ENCODE assay signal across 8 cellular contexts in genomic region chr22:41940853-41941765, GRCh38. TPM values are rescaled to one million over a fixed set of nuclear protein-coding genes. Genes with fewer than 3 reads are reported as not detected.
DNase-seq lines count a peak whose midpoint lies in the region; ATAC-seq, FAIRE-seq and TF ChIP-seq lines count a peak whose summit lies in the region.

No MANE protein-coding gene starts in this region.

- peaks cover 6% of the 10 kb centered on the region for H3K79me2 ChIP-seq in keratinocyte (ENCODE audit: control insufficient read depth, insufficient read depth, low read length)

- peak overlapping the region; percentile 57 for H2AFZ ChIP-seq in keratinocyte (ENCODE audit: control insufficient read depth, low read length)

- no peaks in the 10 kb centered on the region for H3K27me3 Mint-ChIP-seq in MCF 10A (ENCODE audit: insufficient read depth, unreplicated experiment)

- ATAC-seq in HG03039 (IDR thresholded peaks at IDR 0.05; ENCODE audit: unreplicated experiment) = no peak

- BruUV-seq in MCF 10A (replicated peaks; lab: Mats Ljungman, UMichigan) = no TSS peak

- peak overlapping the region; percentile 40 for H3K9ac ChIP-seq in keratinocyte (ENCODE audit: control insufficient read depth, extremely low read depth, insufficient read depth, low read length)

- H3K9me3 ChIP-seq in keratinocyte (ENCODE audit: control insufficient read depth, low read depth, low read length) = no peaks in the 10 kb centered on the region

- no peak overlapping the region for H3K4me3 ChIP-seq in keratinocyte (ENCODE audit: control insufficient read depth in 2 of 3, extremely low read depth in 1 of 3, insufficient read depth in 2 of 3, low read depth in 1 of 3, low read length in 3 of 3)

- no peaks in the 10 kb centered on the region for H3K9me3 Mint-ChIP-seq in MCF 10A (ENCODE audit: unreplicated experiment)

- H3K4me3 Mint-ChIP-seq in MCF 10A (ENCODE audit: unreplicated experiment) = peak overlapping the region; percentile 7

- POLR2A ChIA-PET in MCF 10A (lab: Yijun Ruan, JAX) = interaction anchor here (0.8 to 1.5 kb wide), 6 partner anchors 82 to 274 kb away, joined by 3 to 6 read pairs (median 4); partner anchors contain the start of genes NAGA and SNU13

- DNase-seq in D341Med (ENCODE audit: low spot score) (peak; percentile 89), H54 (ENCODE audit: insufficient read length, low spot score) (peak; percentile 55), NCI-H1930 (lab: John Stamatoyannopoulos, UW) (peak; percentile 37 to 38), MCF 10A (ENCODE audit: unreplicated experiment) (peak; percentile 78), keratinocyte (ENCODE audit: low read depth, low spot score) (peak; percentile 70)
- DNase-seq in stimulated activated CD4-positive, alpha-beta T cell treated with anti-CD3 and anti-CD28 coated beads, Interleukin-12 subunit alpha, Interleukin-12 subunit beta, amount 100 ng/mL, for 4 hours = peak; percentile 81

- H3K27me3 ChIP-seq in keratinocyte (ENCODE audit: control insufficient read depth, extremely low read depth, insufficient read depth, low read length) = no peaks in the 10 kb centered on the region

- H4K20me1 ChIP-seq in keratinocyte (ENCODE audit: control insufficient read depth, extremely low read depth, insufficient read depth, low read length) = no peaks in the 10 kb centered on the region

- H3K4me1 ChIP-seq in keratinocyte (ENCODE audit: control insufficient read depth, extremely low read depth, insufficient read depth, low read length) = peaks cover 20% of the 10 kb centered on the region

- no peak for TF ChIP-seq POLR2A in H54 (IDR thresholded peaks at IDR 0.05; ENCODE audit: low read depth, low read length)

- intact Hi-C loops in MCF 10A (cut with micrococcal nuclease) = loop anchor here (1.0 to 10.0 kb wide), 4 partner anchors 119 to 396 kb away; partner anchors contain the start of gene POLR3H

- no peak overlapping the region for H3K4me2 ChIP-seq in keratinocyte (ENCODE audit: control insufficient read depth, extremely low read depth, insufficient read depth, low read depth, low read length)

- peak overlapping the region; percentile 91 for H3K27ac Mint-ChIP-seq in MCF 10A (ENCODE audit: low read depth, unreplicated experiment)

- CTCF ChIA-PET in MCF 10A (lab: Yijun Ruan, JAX) = interaction anchor here (0.6 to 4.9 kb wide), 29 partner anchors 9 to 425 kb away, joined by 3 to 50 read pairs (median 4); partner anchors contain the start of genes MEI1 and SREBF2

- peaks cover 25% of the 10 kb centered on the region for H3K36me3 Mint-ChIP-seq in MCF 10A (ENCODE audit: insufficient read depth, unreplicated experiment)

- H3K4me1 Mint-ChIP-seq in MCF 10A (ENCODE audit: insufficient read depth, unreplicated experiment) = peaks cover 24% of the 10 kb centered on the region

- dilution Hi-C loops in keratinocyte (cut with MboI; ENCODE audit: extremely low pct_ligation_motif_present, low sequenced_read_pairs) = no loop called here

- H3K36me3 ChIP-seq in keratinocyte (ENCODE audit: control insufficient read depth in 2 of 2, extremely low read depth in 1 of 2, insufficient read depth in 2 of 2, low read length in 2 of 2) = peaks cover 0 to 16% of the 10 kb centered on the region in 2 experiments

- no peaks in the 10 kb centered on the region for H3K9me1 ChIP-seq in keratinocyte (ENCODE audit: control insufficient read depth, extremely low read depth, insufficient read depth, low read length)

- peak overlapping the region; percentile 29 for H3K27ac ChIP-seq in VCaP
- peak overlapping the region; percentile 44 for H3K27ac ChIP-seq in keratinocyte (ENCODE audit: control insufficient read depth, insufficient read depth, low read length)

- FAIRE-seq in H54 (lab: Jason Lieb, UNC) (peak; percentile 80), keratinocyte (lab: Jason Lieb, UNC) (peak; percentile 85)

- TF ChIP-seq CTCF in VCaP (conservative IDR thresholded peaks at IDR 0.05) = peak; percentile 91
- TF ChIP-seq CTCF in MCF 10A (IDR thresholded peaks at IDR 0.05; ENCODE audit: unreplicated experiment) = peak; percentile 95
- peak; percentile 87 to 98 (median 90) for TF ChIP-seq CTCF in keratinocyte (optimal IDR thresholded peaks at IDR 0.05 in 1 of 3, IDR thresholded peaks at IDR 0.05 in 1 of 3, conservative IDR thresholded peaks at IDR 0.05 in 1 of 3; ENCODE audit: extremely low read depth in 1 of 3, insufficient read depth in 2 of 3, low read length in 3 of 3)

RNA-seq across cellular contexts. Expression of gene CENPM, which starts 5.8 kb away (rescaled TPM):
- total RNA-seq in MCF 10A (2022) = 9.1 and 21.1 TPM in 2 replicates
- polyA plus RNA-seq in keratinocyte = 1.3 to 10.1 TPM (median 4.8 TPM) in 3 replicates
- not detected for polyA plus RNA-seq in keratinocyte (2011; ENCODE audit: low read depth)
- 1.5 and 2.8 TPM in 2 replicates for polyA plus RNA-seq in keratinocyte (2011; cell fraction: cytosol; rRNA removed)
- 1.4 and 2.3 TPM in 2 replicates for polyA plus RNA-seq in keratinocyte (2011; cell fraction: nucleus; rRNA removed)
- polyA plus RNA-seq in keratinocyte (2012; ENCODE audit: low replicate concordance) = 1.5 and 10.6 TPM in 2 replicates
- polyA minus RNA-seq in keratinocyte = 3.2 to 11.0 TPM (median 4.6 TPM) in 3 replicates
- 3.6 TPM for polyA minus RNA-seq in keratinocyte (2011; cell fraction: cytosol; rRNA and poly(A)+ RNA removed)
- polyA minus RNA-seq in keratinocyte (2011; cell fraction: nucleus; rRNA and poly(A)+ RNA removed) = 1.2 and 1.7 TPM in 2 replicates

RNA-seq across cellular contexts. Expression of gene TNFRSF13C, which starts 14.5 kb away (rescaled TPM):
- 0.12 TPM in 2 replicates for total RNA-seq in MCF 10A (2022)
- 0.03 to 0.08 TPM (median 0.06 TPM) in 3 replicates for polyA plus RNA-seq in keratinocyte
- polyA plus RNA-seq in keratinocyte (2011; ENCODE audit: low read depth) = 0.21 TPM
- polyA plus RNA-seq in keratinocyte (2011; cell fraction: cytosol; rRNA removed) = 0.05 and 0.06 TPM in 2 replicates
- polyA plus RNA-seq in keratinocyte (2011; cell fraction: nucleus; rRNA removed) = 0.25 and 0.35 TPM in 2 replicates
- 0.14 and 0.42 TPM in 2 replicates for polyA plus RNA-seq in keratinocyte (2012; ENCODE audit: low replicate concordance)
- 0.03 to 0.33 TPM (median 0.22 TPM) in 3 replicates for polyA minus RNA-seq in keratinocyte
- polyA minus RNA-seq in keratinocyte (2011; cell fraction: cytosol; rRNA and poly(A)+ RNA removed) = not detected
- polyA minus RNA-seq in keratinocyte (2011; cell fraction: nucleus; rRNA and poly(A)+ RNA removed) = 0.31 TPM in 1 of 2 replicates, not detected in the other

RNA-seq across cellular contexts. Expression of gene SHISA8, which starts 26.2 kb away (rescaled TPM):
- total RNA-seq in MCF 10A (2022) = not detected in 2 replicates
- not detected in 3 replicates for polyA plus RNA-seq in keratinocyte
- polyA plus RNA-seq in keratinocyte (2011; ENCODE audit: low read depth) = not detected
- polyA plus RNA-seq in keratinocyte (2011; cell fraction: cytosol; rRNA removed) = not detected in 2 replicates
- polyA plus RNA-seq in keratinocyte (2011; cell fraction: nucleus; rRNA removed) = not detected in 2 replicates
- polyA plus RNA-seq in keratinocyte (2012; ENCODE audit: low replicate concordance) = not detected in 2 replicates
- polyA minus RNA-seq in keratinocyte = not detected in 3 replicates
- polyA minus RNA-seq in keratinocyte (2011; cell fraction: cytosol; rRNA and poly(A)+ RNA removed) = not detected
- not detected in 2 replicates for polyA minus RNA-seq in keratinocyte (2011; cell fraction: nucleus; rRNA and poly(A)+ RNA removed)

RNA-seq across cellular contexts. Expression of gene SEPTIN3, which starts 28.1 kb away (rescaled TPM):
- total RNA-seq in MCF 10A (2022) = 0.21 and 0.29 TPM in 2 replicates
- polyA plus RNA-seq in keratinocyte = 0.05 to 0.07 TPM (median 0.06 TPM) in 3 replicates
- polyA plus RNA-seq in keratinocyte (2011; ENCODE audit: low read depth) = 0.74 TPM
- 0.07 and 0.19 TPM in 2 replicates for polyA plus RNA-seq in keratinocyte (2011; cell fraction: cytosol; rRNA removed)
- 0.04 and 0.29 TPM in 2 replicates for polyA plus RNA-seq in keratinocyte (2011; cell fraction: nucleus; rRNA removed)
- 0.07 and 1.0 TPM in 2 replicates for polyA plus RNA-seq in keratinocyte (2012; ENCODE audit: low replicate concordance)
- 0.06 TPM in 1 of 3 replicates, not detected in the others for polyA minus RNA-seq in keratinocyte
- polyA minus RNA-seq in keratinocyte (2011; cell fraction: cytosol; rRNA and poly(A)+ RNA removed) = not detected
- not detected in 2 replicates for polyA minus RNA-seq in keratinocyte (2011; cell fraction: nucleus; rRNA and poly(A)+ RNA removed)

Comparison
In these comparisons a context has a peak if more than half of its experiments do, and no peak if none do; other contexts are left out.
1. DNase-seq: peak in every context shown above with its lines; median percentile 89 in D341Med; 81 in stimulated activated CD4-positive, alpha-beta T cell treated with anti-CD3 and anti-CD28 coated beads, Interleukin-12 subunit alpha, Interleukin-12 subunit beta, amount 100 ng/mL, for 4 hours; 78 in MCF 10A; 70 in keratinocyte; 55 in H54; 38 in NCI-H1930.